In the genomic region with DNA sequence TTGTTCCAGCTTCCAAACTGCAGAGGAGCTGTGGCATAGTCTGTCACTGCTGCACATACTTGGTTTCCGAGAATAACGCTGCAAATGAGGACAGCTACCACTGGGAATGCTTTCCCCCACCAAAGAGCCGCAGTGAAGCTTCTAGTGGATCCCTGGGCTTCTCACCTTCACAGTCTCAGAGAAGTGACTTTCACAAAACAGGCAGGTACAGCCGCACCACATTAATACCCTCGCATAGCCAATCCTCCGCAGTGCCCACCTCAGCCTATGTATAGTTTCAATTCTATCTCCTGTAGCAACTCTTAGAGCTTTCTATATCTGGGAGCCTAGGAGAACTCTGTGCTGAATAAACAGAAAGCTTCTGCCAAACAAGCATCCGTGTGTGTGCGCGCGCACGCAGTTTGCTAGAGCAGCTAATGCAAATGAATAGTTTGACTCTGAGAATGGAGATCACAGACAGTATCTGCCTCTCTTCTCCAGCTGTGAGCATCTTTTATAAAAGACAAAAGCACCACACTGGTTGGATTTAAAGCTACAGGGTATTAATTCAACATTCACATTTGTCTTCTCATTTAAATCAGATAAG, we compare ENCODE assay signal across 8 cellular contexts.
DNase-seq lines count a peak whose midpoint lies in the region; FAIRE-seq and TF ChIP-seq lines count a peak whose summit lies in the region.

No MANE protein-coding gene starts in this region.

- no peak overlapping the region for H3K4me3 Mint-ChIP-seq in T-helper 2 cell treated with Interferon-gamma antibody and Interleukin-4, amounts not matched to agents 5 μg/mL and 100 μg/mL, for 36 hours

- H3K27ac Mint-ChIP-seq in T-helper 2 cell treated with Interferon-gamma antibody and Interleukin-4, amounts not matched to agents 5 μg/mL and 100 μg/mL, for 36 hours: no peak overlapping the region

- peaks cover 6% of the 10 kb centered on the region for H3K4me1 Mint-ChIP-seq in T-helper 2 cell treated with Interferon-gamma antibody and Interleukin-4, amounts not matched to agents 5 μg/mL and 100 μg/mL, for 36 hours (ENCODE audit: low read depth)

- no peaks in the 10 kb centered on the region for H3K9me3 Mint-ChIP-seq in T-helper 2 cell treated with Interferon-gamma antibody and Interleukin-4, amounts not matched to agents 5 μg/mL and 100 μg/mL, for 36 hours

- 36 to 39% methylated on average over 11 of the region's 11 CpGs for WGBS in testis, 2 donors

- intact Hi-C loops in testis (cut with DNase I; ENCODE audit: low total_unique reads): no loop called here

- TF ChIP-seq CTCF in testis (IDR thresholded peaks at IDR 0.05): no peak

- peak; percentile 33 for DNase-seq in NCI-H2029 treated with DMSO at 0.1 percent for 48 hours (lab: John Stamatoyannopoulos, UW)
- peak; percentile 67 for DNase-seq in left kidney (ENCODE audit: low read depth, low spot score)
- peak; percentile 91 for DNase-seq in testis
- DNase-seq in GM12892 (ENCODE audit: insufficient read length): no peak
- no peak for DNase-seq in T-helper 2 cell treated with Interferon-gamma antibody and Interleukin-4, amounts not matched to agents 5 μg/mL and 100 μg/mL, for 36 hours (ENCODE audit: low spot score)
- no peak for DNase-seq in activated CD4-positive, CD25-positive, alpha-beta regulatory T cell treated with anti-CD3 and anti-CD28 coated beads, Interleukin-2, amount 50 U/mL, for 72 hours
- DNase-seq in stimulated activated CD4-positive, alpha-beta T cell treated with anti-CD3 and anti-CD28 coated beads, Interleukin-4, amount 100 ng/mL, for 24 hours: no peak

- no peaks in the 10 kb centered on the region for H3K36me3 ChIP-seq in testis (ENCODE audit: low read depth, missing control alignments)

- H3K4me1 ChIP-seq in testis: peaks cover 28% of the 10 kb centered on the region

- TF ChIP-seq POLR2A in testis (IDR thresholded peaks at IDR 0.05) (no peak), GM12892 (IDR thresholded peaks at IDR 0.05; ENCODE audit: low read depth, low read length) (no peak)

- peaks cover 4% of the 10 kb centered on the region for H3K27me3 Mint-ChIP-seq in T-helper 2 cell treated with Interferon-gamma antibody and Interleukin-4, amounts not matched to agents 5 μg/mL and 100 μg/mL, for 36 hours (ENCODE audit: low read depth)

- no peaks in the 10 kb centered on the region for H3K36me3 Mint-ChIP-seq in T-helper 2 cell treated with Interferon-gamma antibody and Interleukin-4, amounts not matched to agents 5 μg/mL and 100 μg/mL, for 36 hours (ENCODE audit: low read depth)

- H3K27ac ChIP-seq in cingulate gyrus (ENCODE audit: low read depth, low read length) (peak overlapping the region; percentile 94), testis (peak overlapping the region; percentile 70 to 72)

- no peak for FAIRE-seq in GM12892 (lab: Jason Lieb, UNC)

- H3K9me3 ChIP-seq in testis: no peaks in the 10 kb centered on the region

- H3K4me3 ChIP-seq in testis: peak overlapping the region in 1 of 2 donors; percentile 25

- no peaks in the 10 kb centered on the region for H3K27me3 ChIP-seq in testis

Comparison
In these comparisons a context has a peak if more than half of its experiments do, and no peak if none do; other contexts are left out.
1. DNase-seq: peak in NCI-H2029 treated with DMSO at 0.1 percent for 48 hours (single experiment), left kidney (single experiment) and testis (single experiment); none in GM12892 (single experiment), T-helper 2 cell treated with Interferon-gamma antibody and Interleukin-4, amounts not matched to agents 5 μg/mL and 100 μg/mL, for 36 hours (single experiment), activated CD4-positive, CD25-positive, alpha-beta regulatory T cell treated with anti-CD3 and anti-CD28 coated beads, Interleukin-2, amount 50 U/mL, for 72 hours (single experiment) and stimulated activated CD4-positive, alpha-beta T cell treated with anti-CD3 and anti-CD28 coated beads, Interleukin-4, amount 100 ng/mL, for 24 hours (single experiment).